In the genomic region with DNA sequence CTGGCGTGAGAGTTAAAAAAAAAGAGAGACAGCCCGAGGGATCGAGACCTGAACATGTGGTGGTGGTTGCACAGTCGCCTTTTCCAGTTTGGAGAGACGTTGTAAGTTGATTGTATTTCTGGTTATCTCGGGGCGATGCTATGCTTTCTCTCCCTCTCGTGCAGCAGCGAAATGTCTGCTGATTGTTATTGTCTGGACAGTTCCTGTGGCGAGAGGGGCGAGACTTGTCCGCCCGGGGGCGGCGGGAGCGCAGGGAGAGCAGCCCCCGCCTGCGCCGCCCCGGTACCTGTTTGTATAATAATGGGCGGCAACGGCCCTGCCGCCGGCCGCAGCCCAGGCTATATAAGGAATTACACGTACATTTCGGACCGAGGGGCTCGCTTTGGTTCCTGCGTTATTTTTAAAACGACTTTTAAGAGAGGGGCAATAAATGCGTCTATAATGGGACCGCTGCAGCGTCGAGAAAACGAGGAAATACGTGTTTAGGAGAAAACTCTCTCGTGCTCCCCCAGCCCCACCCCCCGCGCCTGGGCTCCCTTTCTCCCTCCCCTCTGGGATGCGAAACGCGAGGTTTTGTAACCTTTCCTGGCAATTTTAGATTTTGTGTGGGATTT, we compare ENCODE assay signal across 8 cellular contexts. TPM values are rescaled to one million over a fixed set of nuclear protein-coding genes. Genes with fewer than 3 reads are reported as not detected.
A peak's percentile ranks its signal among the peaks of the same experiment; 100 is the strongest.
DNase-seq lines count a peak whose midpoint lies in the region; ATAC-seq and TF ChIP-seq lines count a peak whose summit lies in the region.

No MANE protein-coding gene starts in this region.

- ATAC-seq in GM19035 (IDR thresholded peaks at IDR 0.05; ENCODE audit: unreplicated experiment) (peak; percentile 21), lower lobe of right lung (no peak), GM21515 (IDR thresholded peaks at IDR 0.05; ENCODE audit: unreplicated experiment) (no peak)
- no peak for ATAC-seq in stimulated activated naive CD8-positive, alpha-beta T cell treated with anti-CD3 and anti-CD28 coated beads, Interleukin-15, amount 100 ng/mL, for 72 hours

- peak overlapping the region; percentile 97 for H3K27ac Mint-ChIP-seq in activated CD4-positive, alpha-beta T cell treated with anti-CD3 and anti-CD28 coated beads, Interleukin-2, amount 10 ng/mL, durations not matched to agents 7 days and 5 days
- H3K27ac Mint-ChIP-seq in stimulated activated naive CD8-positive, alpha-beta T cell treated with anti-CD3 and anti-CD28 coated beads, Interleukin-15, amount 100 ng/mL, for 72 hours, result peak overlapping the region; percentile 96 to 97

- TF ChIP-seq CTCF in BJ (IDR thresholded peaks at IDR 0.05; ENCODE audit: insufficient read depth, low read depth, low read length) (no peak), lower lobe of right lung (IDR thresholded peaks at IDR 0.05) (peak; percentile 12)

- DNase-seq in BJ (ENCODE audit: low read depth) (no peak), LoVo (ENCODE audit: low spot score) (peak; percentile 31), lower lobe of right lung (no peak)
- DNase-seq in activated CD4-positive, alpha-beta T cell treated with anti-CD3 and anti-CD28 coated beads, Interleukin-2, amount 10 ng/mL, durations not matched to agents 7 days and 5 days, result peak; percentile 16
- DNase-seq in stimulated activated naive CD8-positive, alpha-beta T cell treated with anti-CD3 and anti-CD28 coated beads, Interleukin-15, amount 100 ng/mL, for 72 hours, result peak; percentile 42 to 45

- H3K4me1 Mint-ChIP-seq in activated CD4-positive, alpha-beta T cell treated with anti-CD3 and anti-CD28 coated beads, Interleukin-2, amount 10 ng/mL, durations not matched to agents 7 days and 5 days, result peaks cover 47% of the 10 kb centered on the region
- H3K4me1 Mint-ChIP-seq in stimulated activated naive CD8-positive, alpha-beta T cell treated with anti-CD3 and anti-CD28 coated beads, Interleukin-15, amount 100 ng/mL, for 72 hours, result peaks cover 49% of the 10 kb centered on the region

- no peaks in the 10 kb centered on the region for H3K27me3 ChIP-seq in BJ (ENCODE audit: control insufficient read depth, insufficient read depth, low read length)
- peaks cover 10 to 12% of the 10 kb centered on the region in 2 donors for H3K27me3 ChIP-seq in duodenal mucosa (ENCODE audit: control insufficient read depth in 1 of 2, insufficient read depth in 2 of 2, low read length in 2 of 2)
- peaks cover 4% of the 10 kb centered on the region for H3K27me3 ChIP-seq in lower lobe of right lung (ENCODE audit: low read depth)

- peak overlapping the region; percentile 2 to 63 for H3K9ac ChIP-seq in duodenal mucosa (ENCODE audit: low read depth in 1 of 2, low read length in 2 of 2)

- H3K4me1 ChIP-seq in duodenal mucosa (ENCODE audit: control insufficient read depth in 1 of 2, insufficient read depth in 2 of 2, low read length in 2 of 2) (peaks cover 0 to 6% of the 10 kb centered on the region in 2 donors), lower lobe of right lung (peaks cover 16% of the 10 kb centered on the region)

- H3K4me3 Mint-ChIP-seq in activated CD4-positive, alpha-beta T cell treated with anti-CD3 and anti-CD28 coated beads, Interleukin-2, amount 10 ng/mL, durations not matched to agents 7 days and 5 days, result peak overlapping the region; percentile 93
- peak overlapping the region; percentile 96 to 97 for H3K4me3 Mint-ChIP-seq in stimulated activated naive CD8-positive, alpha-beta T cell treated with anti-CD3 and anti-CD28 coated beads, Interleukin-15, amount 100 ng/mL, for 72 hours

- H3K27me3 Mint-ChIP-seq in activated CD4-positive, alpha-beta T cell treated with anti-CD3 and anti-CD28 coated beads, Interleukin-2, amount 10 ng/mL, durations not matched to agents 7 days and 5 days, result peaks cover 2% of the 10 kb centered on the region
- H3K27me3 Mint-ChIP-seq in stimulated activated naive CD8-positive, alpha-beta T cell treated with anti-CD3 and anti-CD28 coated beads, Interleukin-15, amount 100 ng/mL, for 72 hours, result no peaks in the 10 kb centered on the region

- H3K36me3 ChIP-seq in BJ (ENCODE audit: control insufficient read depth, insufficient read depth, low read length) (no peaks in the 10 kb centered on the region), duodenal mucosa (ENCODE audit: control insufficient read depth in 1 of 2, insufficient read depth in 2 of 2, low read length in 2 of 2) (no peaks in the 10 kb centered on the region), lower lobe of right lung (no peaks in the 10 kb centered on the region)

- H3K4me3 ChIP-seq in BJ (ENCODE audit: low read depth, low read length) (peak overlapping the region; percentile 82), duodenal mucosa (ENCODE audit: low read depth in 1 of 2, low read length in 2 of 2) (peak overlapping the region; percentile 60 to 71), lower lobe of right lung (peak overlapping the region; percentile 82)

- H3K9me3 ChIP-seq in duodenal mucosa (ENCODE audit: control insufficient read depth in 1 of 2, low read length in 2 of 2), result no peaks in the 10 kb centered on the region
- no peaks in the 10 kb centered on the region for H3K9me3 ChIP-seq in lower lobe of right lung

- CTCF ChIA-PET in BJ (lab: Yijun Ruan, JAX), result interaction anchor here (0.6 kb wide), 2 partner anchors 159 to 187 kb away, joined by 3 read pairs; no protein-coding TSS in a partner anchor
- CTCF ChIA-PET in activated CD4-positive, alpha-beta T cell treated with anti-CD3 and anti-CD28 coated beads, Interleukin-2, amount 10 ng/mL, durations not matched to agents 7 days and 5 days (lab: Charles Lee), result interaction anchor here (1.5 to 1.8 kb wide), 2 partner anchors 9 to 20 kb away, joined by 4 to 6 read pairs; no protein-coding TSS in a partner anchor

- H3K27ac ChIP-seq in duodenal mucosa (ENCODE audit: low read depth, low read length) (peak overlapping the region; percentile 68), lower lobe of right lung (peak overlapping the region; percentile 88)

- H3K36me3 Mint-ChIP-seq in activated CD4-positive, alpha-beta T cell treated with anti-CD3 and anti-CD28 coated beads, Interleukin-2, amount 10 ng/mL, durations not matched to agents 7 days and 5 days (ENCODE audit: low read depth), result peaks cover 11% of the 10 kb centered on the region

- intact Hi-C loops in lower lobe of right lung (cut with DNase I), result no loop called here

- no peaks in the 10 kb centered on the region for H3K9me3 Mint-ChIP-seq in activated CD4-positive, alpha-beta T cell treated with anti-CD3 and anti-CD28 coated beads, Interleukin-2, amount 10 ng/mL, durations not matched to agents 7 days and 5 days
- no peaks in the 10 kb centered on the region for H3K9me3 Mint-ChIP-seq in stimulated activated naive CD8-positive, alpha-beta T cell treated with anti-CD3 and anti-CD28 coated beads, Interleukin-15, amount 100 ng/mL, for 72 hours

- POLR2A ChIA-PET in BJ (lab: Charles Lee), result interaction anchor here (0.6 kb wide), 1 partner anchor 735 kb away, joined by 5 read pairs; no protein-coding TSS in a partner anchor
- POLR2A ChIA-PET in activated CD4-positive, alpha-beta T cell treated with anti-CD3 and anti-CD28 coated beads, Interleukin-2, amount 10 ng/mL, durations not matched to agents 7 days and 5 days (lab: Charles Lee), result interaction anchor here (0.6 kb wide), 2 partner anchors 10 to 45 kb away, joined by 4 to 6 read pairs; no protein-coding TSS in a partner anchor

RNA-seq across cellular contexts. Expression of a gene that starts 1.7 kb away (rescaled TPM):
- polyA plus RNA-seq in BJ (2011; rRNA removed), result 22.3 and 37.8 TPM in 2 replicates
- polyA minus RNA-seq in BJ (2011; rRNA and poly(A)+ RNA removed), result 41.5 and 46.7 TPM in 2 replicates
- 10 to 100 TPM; 36.1 to 46.2 TPM for total RNA-seq in activated CD4-positive, alpha-beta T cell treated with anti-CD3 and anti-CD28 coated beads, Interleukin-2, amount 10 ng/mL, durations not matched to agents 7 days and 5 days
- 46.4 TPM for total RNA-seq in lower lobe of right lung

Comparison
In these comparisons a context has a peak if more than half of its experiments do, and no peak if none do; other contexts are left out.
1. DNase-seq: peak in LoVo (single experiment), activated CD4-positive, alpha-beta T cell treated with anti-CD3 and anti-CD28 coated beads, Interleukin-2, amount 10 ng/mL, durations not matched to agents 7 days and 5 days (single experiment) and stimulated activated naive CD8-positive, alpha-beta T cell treated with anti-CD3 and anti-CD28 coated beads, Interleukin-15, amount 100 ng/mL, for 72 hours (2 of 2); none in BJ (single experiment) and lower lobe of right lung (single experiment).
2. Peak in every context shown above with its lines, with median percentiles within 50 percentile points of each other: H3K4me3 ChIP-seq.